5 cellular contexts compared by ENCODE assay signal in the genomic region with DNA sequence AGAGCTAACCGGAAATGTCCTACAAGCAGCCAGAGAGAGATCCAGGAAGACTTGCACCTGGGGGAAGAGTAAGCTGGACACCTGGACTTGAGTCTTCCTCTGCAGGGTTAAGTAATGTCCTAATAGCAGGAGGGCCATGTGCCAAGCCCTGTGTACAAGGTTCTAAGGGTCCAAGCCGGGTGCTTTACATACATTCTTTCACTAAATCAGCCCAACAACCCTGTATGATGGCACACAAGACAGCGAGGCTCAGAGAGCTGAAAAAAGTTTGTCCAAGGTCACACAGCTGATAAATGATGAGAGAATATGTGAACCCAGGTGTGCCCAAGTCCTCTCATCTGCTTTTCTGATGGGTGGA.
"Had no signal": no experiment of that assay in that cellular context is flagged by ENCODE, and none has a peak within 500 bp of the region (broad histone marks: within the 10 kb centered on the region; RNA-seq: fewer than 3 reads in every experiment).

No MANE protein-coding gene starts in this region.

- H3K9me3 Mint-ChIP-seq: GM23338, H9 had no signal

- H3K27ac Mint-ChIP-seq: GM23338, H9 had no signal

- H3K4me3 ChIP-seq: GM23338 had no signal

- H2AFZ ChIP-seq: GM23338 had no signal

- H3K4me2 ChIP-seq: GM23338 had no signal

- H3K4me3 Mint-ChIP-seq: GM23338, H9 had no signal

- DNase-seq: H9, HCEC 1CT, IMR-90 had no signal

- FAIRE-seq: HTR-8/SVneo had no signal
